Comparison of ENCODE assay signal across 1 cellular context in genomic region chr2:144770616-144771230, GRCh38.
TF ChIP-seq lines count a peak whose summit lies in the region.

No MANE protein-coding gene starts in this region.

TF ChIP-seq in GM23338, 12 proteins besides CTCF, POLR2A, EP300 and RAD21 (continued from another document):
- TF ChIP-seq REST (IDR thresholded peaks at IDR 0.05; ENCODE audit: unreplicated experiment), result no peak
- TF ChIP-seq CREB1 (CRISPR knock-in tag; IDR thresholded peaks at IDR 0.05; ENCODE audit: low read depth), result no peak
